In genomic region chr22:31347251-31348008, GRCh38 we compare ENCODE assay signal across 8 cellular contexts. TPM values are rescaled to one million over a fixed set of nuclear protein-coding genes. Genes with fewer than 3 reads are reported as not detected.
DNase-seq lines count a peak whose midpoint lies in the region; ATAC-seq and TF ChIP-seq lines count a peak whose summit lies in the region.

No MANE protein-coding gene starts in this region.

- peak overlapping the region; percentile 88 for H3K4me3 Mint-ChIP-seq in activated naive CD4-positive, alpha-beta T cell treated with anti-CD3 and anti-CD28 coated beads, Interleukin-2, amount 50 U/mL, for 24 hours

- H3K36me3 Mint-ChIP-seq in activated naive CD4-positive, alpha-beta T cell treated with anti-CD3 and anti-CD28 coated beads, Interleukin-2, amount 50 U/mL, for 24 hours, result peaks cover 3% of the 10 kb centered on the region

- WGBS in thyroid gland, 2 donors, result 1 to 2% methylated on average over 24 to 30 of the region's 50 CpGs

- no peaks in the 10 kb centered on the region for H3K27me3 ChIP-seq in Karpas-422 (ENCODE audit: low read length)
- H3K27me3 ChIP-seq in thyroid gland, result no peaks in the 10 kb centered on the region

- no peaks in the 10 kb centered on the region for H3K9me3 Mint-ChIP-seq in activated naive CD4-positive, alpha-beta T cell treated with anti-CD3 and anti-CD28 coated beads, Interleukin-2, amount 50 U/mL, for 24 hours

- peak overlapping the region; percentile 82 for H3K27ac Mint-ChIP-seq in activated naive CD4-positive, alpha-beta T cell treated with anti-CD3 and anti-CD28 coated beads, Interleukin-2, amount 50 U/mL, for 24 hours

- H3K9me3 ChIP-seq in Karpas-422 (ENCODE audit: low read length) (no peaks in the 10 kb centered on the region), thyroid gland (no peaks in the 10 kb centered on the region)

- H3K27ac ChIP-seq in Karpas-422 (ENCODE audit: low read length), result peak overlapping the region; percentile 72
- H3K27ac ChIP-seq in thyroid gland, result peak overlapping the region; percentile 84 to 94 (median 90)

- H3K9ac ChIP-seq in Karpas-422 (ENCODE audit: low read length), result peak overlapping the region; percentile 89

- TF ChIP-seq CTCF in thyroid gland (IDR thresholded peaks at IDR 0.05), result no peak

- H3K79me2 ChIP-seq in Karpas-422 (ENCODE audit: low read length), result peaks cover 33% of the 10 kb centered on the region

- no peaks in the 10 kb centered on the region for H3K27me3 Mint-ChIP-seq in activated naive CD4-positive, alpha-beta T cell treated with anti-CD3 and anti-CD28 coated beads, Interleukin-2, amount 50 U/mL, for 24 hours

- H3K4me1 ChIP-seq in Karpas-422 (ENCODE audit: low read length), result peaks cover 40% of the 10 kb centered on the region
- peaks cover 30 to 34% of the 10 kb centered on the region in 2 donors for H3K4me1 ChIP-seq in thyroid gland

- no peak for ATAC-seq in HG02885 (IDR thresholded peaks at IDR 0.05; ENCODE audit: poor library complexity, unreplicated experiment)

- intact Hi-C loops in thyroid gland (cut with DNase I), result loop anchor here (10.0 kb wide), 2 partner anchors 147 to 317 kb away; partner anchors contain the start of genes PISD and SFI1

- H4K20me1 ChIP-seq in Karpas-422 (ENCODE audit: insufficient read depth, low read depth, low read length), result peaks cover 32% of the 10 kb centered on the region

- peaks cover 30% of the 10 kb centered on the region for H3K4me1 Mint-ChIP-seq in activated naive CD4-positive, alpha-beta T cell treated with anti-CD3 and anti-CD28 coated beads, Interleukin-2, amount 50 U/mL, for 24 hours

- H3K36me3 ChIP-seq in Karpas-422 (ENCODE audit: insufficient read depth, low read length) (peaks cover 25% of the 10 kb centered on the region), thyroid gland (no peaks in the 10 kb centered on the region)

- DNase-seq in ELF-1 (ENCODE audit: low read depth, low spot score) (peak; percentile 84), Karpas-422 (peak; percentile 92), SK-N-DZ (ENCODE audit: low spot score) (peak; percentile 78), globus pallidus (ENCODE audit: low spot score) (peak; percentile 66), nucleus accumbens (lab: John Stamatoyannopoulos, UW) (peak in 49 of 56 donors; percentile 17 to 78 (median 56)), thyroid gland (peak; percentile 68 to 72)

- peak in 1 of 2 donors; percentile 54 for TF ChIP-seq POLR2A in thyroid gland (IDR thresholded peaks at IDR 0.05)

- H2AFZ ChIP-seq in Karpas-422 (ENCODE audit: low read length), result no peak overlapping the region

- H3K9me2 ChIP-seq in Karpas-422 (replicated peaks; ENCODE audit: insufficient read depth, low read length), result no peaks in the 10 kb centered on the region

- H3K4me2 ChIP-seq in Karpas-422 (ENCODE audit: low read depth, low read length, poor library complexity, severe bottlenecking), result peak overlapping the region; percentile 95

- H3K4me3 ChIP-seq in Karpas-422 (ENCODE audit: low read length) (peak overlapping the region; percentile 80), thyroid gland (replicated peaks in 1 of 3) (peak overlapping the region; percentile 13 to 60 (median 15))

RNA-seq across cellular contexts. Expression of gene PATZ1, which starts 1.3 kb away (rescaled TPM):
- total RNA-seq in Karpas-422 (2014; rRNA removed; shearing (Covaris generic); ENCODE audit: low replicate concordance), result 65.4 and 87.4 TPM in 2 replicates
- polyA plus RNA-seq in SK-N-DZ (2014; cell fraction: cytosol; rRNA removed), result 33.7 and 43.1 TPM in 2 replicates
- polyA plus RNA-seq in SK-N-DZ (2014; cell fraction: nucleus; rRNA removed), result 37.7 and 39.1 TPM in 2 replicates
- total RNA-seq in thyroid gland, result 10 to 100 TPM; 33.6 to 54.7 (median 46.1) TPM

RNA-seq across cellular contexts. Expression of gene DRG1, which starts 52.0 kb away (rescaled TPM):
- 48.7 and 55.2 TPM in 2 replicates for total RNA-seq in Karpas-422 (2014; rRNA removed; shearing (Covaris generic); ENCODE audit: low replicate concordance)
- polyA plus RNA-seq in SK-N-DZ (2014; cell fraction: cytosol; rRNA removed), result 89.2 and 115 TPM in 2 replicates
- polyA plus RNA-seq in SK-N-DZ (2014; cell fraction: nucleus; rRNA removed), result 52.0 and 62.3 TPM in 2 replicates
- total RNA-seq in thyroid gland, result 10 to 100 TPM; 57.7 to 67.6 (median 66.3) TPM

RNA-seq across cellular contexts. Expression of gene PIK3IP1, which starts 55.1 kb away (rescaled TPM):
- total RNA-seq in Karpas-422 (2014; rRNA removed; shearing (Covaris generic); ENCODE audit: low replicate concordance), result 17.9 and 25.3 TPM in 2 replicates
- polyA plus RNA-seq in SK-N-DZ (2014; cell fraction: cytosol; rRNA removed), result 9.4 and 10.6 TPM in 2 replicates
- polyA plus RNA-seq in SK-N-DZ (2014; cell fraction: nucleus; rRNA removed), result 10.7 and 12.1 TPM in 2 replicates
- total RNA-seq in thyroid gland, result 10 to 100 TPM; 39.8 to 88.4 (median 48.1) TPM
